ENCODE assay signal across 21 cellular contexts in genomic region chr1:110133436-110133835, GRCh38. TPM values are rescaled to one million over a fixed set of nuclear protein-coding genes. Genes with fewer than 3 reads are reported as not detected.
"Had no signal": no experiment of that assay in that cellular context is flagged by ENCODE, and none has a peak within 500 bp of the region (broad histone marks: within the 10 kb centered on the region; RNA-seq: fewer than 3 reads in every experiment).

No MANE protein-coding gene starts in this region.

- H3K9me3 ChIP-seq: body of pancreas, sigmoid colon, testis had no signal

- H3K27me3 ChIP-seq: testis had no signal

- ATAC-seq: body of pancreas, T-helper 17 cell, WTC11 had no signal

- H3K9me3 Mint-ChIP-seq: activated CD4-positive, alpha-beta T cell treated with anti-CD3 and anti-CD28 coated beads, Interleukin-2, amount 10 ng/mL, durations not matched to agents 7 days and 5 days; activated naive CD4-positive, alpha-beta T cell treated with anti-CD3 and anti-CD28 coated beads, Interleukin-2, amount 50 U/mL, for 24 hours; activated T-helper 2 cell treated with anti-CD3 and anti-CD28 coated beads, Interferon-gamma antibody, Interleukin-2, Interleukin-4, amounts not matched to agents 10 μg/mL and 5 μg/mL and 100 μg/mL, durations not matched to agents 14 hours and 24 hours and 36 hours; dendritic cell treated with granulocyte-macrophage colony-stimulating factor and Interleukin-4, amounts not matched to agents 40 ng/mL and 50 ng/mL, for 4 days; nephron; WTC11 had no signal

- H3K36me3 ChIP-seq: sigmoid colon had no signal

- H3K36me3 Mint-ChIP-seq: activated naive CD4-positive, alpha-beta T cell treated with anti-CD3 and anti-CD28 coated beads, Interleukin-2, amount 50 U/mL, for 24 hours; WTC11 had no signal

- H3K4me3 ChIP-seq: body of pancreas, sigmoid colon, testis had no signal

- H3K27ac Mint-ChIP-seq: activated CD4-positive, alpha-beta T cell treated with anti-CD3 and anti-CD28 coated beads, Interleukin-2, amount 10 ng/mL, durations not matched to agents 7 days and 5 days; activated naive CD4-positive, alpha-beta T cell treated with anti-CD3 and anti-CD28 coated beads, Interleukin-2, amount 50 U/mL, for 24 hours; activated T-helper 2 cell treated with anti-CD3 and anti-CD28 coated beads, Interferon-gamma antibody, Interleukin-2, Interleukin-4, amounts not matched to agents 10 μg/mL and 5 μg/mL and 100 μg/mL, durations not matched to agents 14 hours and 24 hours and 36 hours; dendritic cell treated with granulocyte-macrophage colony-stimulating factor and Interleukin-4, amounts not matched to agents 40 ng/mL and 50 ng/mL, for 4 days; nephron; T-helper 17 cell; WTC11 had no signal

- H3K27ac ChIP-seq: body of pancreas, sigmoid colon, testis had no signal

- H3K4me3 Mint-ChIP-seq: activated CD4-positive, alpha-beta T cell treated with anti-CD3 and anti-CD28 coated beads, Interleukin-2, amount 10 ng/mL, durations not matched to agents 7 days and 5 days; activated naive CD4-positive, alpha-beta T cell treated with anti-CD3 and anti-CD28 coated beads, Interleukin-2, amount 50 U/mL, for 24 hours; dendritic cell treated with granulocyte-macrophage colony-stimulating factor and Interleukin-4, amounts not matched to agents 40 ng/mL and 50 ng/mL, for 4 days; nephron; T-helper 17 cell; WTC11 had no signal

- DNase-seq: activated CD4-positive, alpha-beta T cell treated with anti-CD3 and anti-CD28 coated beads, Interleukin-2, amount 10 ng/mL, durations not matched to agents 7 days and 5 days; activated CD8-positive, alpha-beta memory T cell treated with anti-CD3 and anti-CD28 coated beads for 24 hours; activated T-cell treated with anti-CD3 and anti-CD28 coated beads for 4 hours; body of pancreas; central memory CD4-positive, alpha-beta T cell; glutamatergic neuron; sigmoid colon; stimulated activated CD4-positive, alpha-beta T cell treated with anti-CD3 and anti-CD28 coated beads, Interleukin-12 subunit alpha, Interleukin-12 subunit beta, amount 100 ng/mL, for 4 hours; stimulated activated naive CD4-positive, alpha-beta T cell treated with Interleukin-2 at 50 U/mL for 16 hours; T-helper 17 cell; testis had no signal

RNA-seq across cellular contexts. Expression of gene SLC6A17, which starts 16.9 kb away (rescaled TPM):
- total RNA-seq: activated CD4-positive, alpha-beta T cell treated with anti-CD3 and anti-CD28 coated beads, Interleukin-2, amount 10 ng/mL, durations not matched to agents 7 days and 5 days; pulmonary artery endothelial cell; T-helper 17 cell had no signal

RNA-seq across cellular contexts. Expression of gene UBL4B, which starts 21.2 kb away (rescaled TPM):
- total RNA-seq: activated CD4-positive, alpha-beta T cell treated with anti-CD3 and anti-CD28 coated beads, Interleukin-2, amount 10 ng/mL, durations not matched to agents 7 days and 5 days; activated T-helper 2 cell treated with anti-CD3 and anti-CD28 coated beads, Interferon-gamma antibody, Interleukin-2, Interleukin-4, amounts not matched to agents 10 μg/mL and 5 μg/mL and 100 μg/mL, durations not matched to agents 14 hours and 24 hours and 36 hours; body of pancreas; epithelial cell of proximal tubule; lung microvascular endothelial cell; mucosa of gallbladder; pulmonary artery endothelial cell; T-helper 17 cell; urinary bladder had no signal
